In genomic region chr3:128344046-128344368, GRCh38 we compare ENCODE assay signal across 20 cellular contexts.
DNase-seq lines count a peak whose midpoint lies in the region; ATAC-seq, FAIRE-seq and TF ChIP-seq lines count a peak whose summit lies in the region.
"Had no signal": no experiment of that assay in that cellular context is flagged by ENCODE, and none has a peak within 500 bp of the region (broad histone marks: within the 10 kb centered on the region; RNA-seq: fewer than 3 reads in every experiment).

No MANE protein-coding gene starts in this region.

- TF ChIP-seq RAD21 in HCT116 (IDR thresholded peaks at IDR 0.05; ENCODE audit: low read depth): no peak

- H3K9ac ChIP-seq in HCT116 (ENCODE audit: low read length): no peak overlapping the region
- H3K9ac ChIP-seq: BLaER1, KMS-11 had no signal

- no peaks in the 10 kb centered on the region for H3K9me2 ChIP-seq in HCT116 (ENCODE audit: insufficient read depth)

- no peak for FAIRE-seq in frontal cortex (lab: Jason Lieb, UNC)
- FAIRE-seq: colon had no signal

- H2AFZ ChIP-seq in HCT116 (ENCODE audit: low read depth, low read length, poor library complexity, severe bottlenecking): no peak overlapping the region

- H3K9me3 ChIP-seq in HCT116 (ENCODE audit: control insufficient read depth in 1 of 2, insufficient read depth in 1 of 2, low read depth in 1 of 2, low read length in 2 of 2) (no peaks in the 10 kb centered on the region), body of pancreas (no peaks in the 10 kb centered on the region), mesodermal cell (ENCODE audit: control insufficient read depth, low read length) (no peaks in the 10 kb centered on the region)
- H3K9me3 ChIP-seq: BLaER1, esophagus squamous epithelium, upper lobe of left lung had no signal

- RAD21 ChIA-PET in HCT116 (lab: Charles Lee; ENCODE audit: low non-redundant PET in 1 of 2, low total read pairs in 2 of 2, uncharacterized antibody in 2 of 2, unreplicated experiment in 2 of 2): no interaction called here

- H3K4me1 ChIP-seq in HCT116 (ENCODE audit: control insufficient read depth in 1 of 2, insufficient read depth in 2 of 2, low read length in 2 of 2) (peaks cover 6 to 16% of the 10 kb centered on the region in 2 experiments), body of pancreas (peaks cover 47% of the 10 kb centered on the region), mesodermal cell (ENCODE audit: control insufficient read depth, insufficient read depth, low read length, poor library complexity, severe bottlenecking) (peaks cover 24% of the 10 kb centered on the region)

- CTCF ChIA-PET in HCT116 (lab: Charles Lee): no interaction called here

- ATAC-seq in HCT116: peak; percentile 36
- peak; percentile 19 for ATAC-seq in body of pancreas
- ATAC-seq: activated CD4-positive, alpha-beta T cell treated with anti-CD3 and anti-CD28 coated beads for 36 hours; effector memory CD8-positive, alpha-beta T cell; naive thymus-derived CD4-positive, alpha-beta T cell had no signal

- POLR2A ChIA-PET in HCT116 (lab: Charles Lee): no interaction called here

- H3K4me2 ChIP-seq in HCT116 (ENCODE audit: low read length): no peak overlapping the region
- H3K4me2 ChIP-seq: BLaER1, KMS-11 had no signal

- BruUV-seq in HCT116 (replicated peaks; lab: Mats Ljungman, UMichigan): no TSS peak

- TF ChIP-seq POLR2A in HCT116 (IDR thresholded peaks at IDR 0.05; ENCODE audit: borderline replicate concordance, extremely low read depth, insufficient read depth, insufficient read length) (no peak), body of pancreas (IDR thresholded peaks at IDR 0.05) (no peak)

- 75 to 86% methylated on average over 3 of the region's 3 CpGs for WGBS in body of pancreas, 2 donors
- 67 to 83% methylated on average over 1 of the region's 3 CpGs for WGBS in mesodermal cell (ENCODE audit: insufficient coverage in 2 of 2), 2 experiments

- intact Hi-C loops in HCT116 (cut with micrococcal nuclease) (no loop called here), body of pancreas (cut with DNase I) (no loop called here)

- no peaks in the 10 kb centered on the region for H4K20me1 ChIP-seq in HCT116 (ENCODE audit: insufficient read depth)
- H4K20me1 ChIP-seq: BLaER1 had no signal

- H3K36me3 ChIP-seq in HCT116 (ENCODE audit: control insufficient read depth in 1 of 2, insufficient read depth in 2 of 2, low read length in 2 of 2) (no peaks in the 10 kb centered on the region), body of pancreas (replicated peaks in 1 of 2; ENCODE audit: insufficient read depth in 1 of 2, low read depth in 2 of 2) (no peaks in the 10 kb centered on the region), mesodermal cell (ENCODE audit: control insufficient read depth, insufficient read depth, low read length) (no peaks in the 10 kb centered on the region)

- H3K79me2 ChIP-seq in HCT116 (ENCODE audit: insufficient read depth, low read length): no peaks in the 10 kb centered on the region

- H3K4me3 ChIP-seq in HCT116 (replicated peaks in 1 of 2; ENCODE audit: low read depth in 1 of 2, low read length in 2 of 2): no peak overlapping the region
- H3K4me3 ChIP-seq in body of pancreas: no peak overlapping the region
- no peak overlapping the region for H3K4me3 ChIP-seq in mesodermal cell (ENCODE audit: extremely low read depth, insufficient read depth, low read length, poor library complexity, severe bottlenecking)
- H3K4me3 ChIP-seq: BLaER1, esophagus squamous epithelium, upper lobe of left lung had no signal

- H3K27me3 ChIP-seq in HCT116 (ENCODE audit: insufficient read depth, low read length) (no peaks in the 10 kb centered on the region), body of pancreas (no peaks in the 10 kb centered on the region)
- H3K27me3 ChIP-seq: BLaER1, esophagus squamous epithelium, upper lobe of left lung had no signal

- TF ChIP-seq CTCF in 22Rv1 (IDR thresholded peaks at IDR 0.05) (no peak), HCT116 (IDR thresholded peaks at IDR 0.05 in 2 of 3, conservative IDR thresholded peaks at IDR 0.05 in 1 of 3; ENCODE audit: borderline replicate concordance in 1 of 3, insufficient read depth in 1 of 3, low read depth in 2 of 3, low read length in 2 of 3) (no peak), body of pancreas (IDR thresholded peaks at IDR 0.05) (no peak)

- H3K27ac ChIP-seq in 22Rv1: peak overlapping the region; percentile 98
- H3K27ac ChIP-seq in HCT116 (ENCODE audit: low read depth, low read length): no peak overlapping the region
- peak overlapping the region; percentile 76 to 88 (median 80) for H3K27ac ChIP-seq in body of pancreas
- peak overlapping the region; percentile 69 for H3K27ac ChIP-seq in mesodermal cell (ENCODE audit: low read depth, low read length, severe bottlenecking)
- H3K27ac ChIP-seq: BLaER1, esophagus squamous epithelium, KMS-11, upper lobe of left lung had no signal

- no peak for DNase-seq in HCT116 (ENCODE audit: low read depth, low spot score)
- no peak for DNase-seq in body of pancreas
- no peak for DNase-seq in AG08395 (ENCODE audit: low spot score)
- DNase-seq in SHP77 treated with DMSO at 0.1 percent for 48 hours (lab: John Stamatoyannopoulos, UW): no peak
- no peak for DNase-seq in frontal cortex (ENCODE audit: low spot score in 2 of 2)
- no peak for DNase-seq in SK-N-DZ (ENCODE audit: low spot score)
- DNase-seq: activated CD4-positive, alpha-beta T cell treated with anti-CD3 and anti-CD28 coated beads for 36 hours; effector memory CD8-positive, alpha-beta T cell; esophagus squamous epithelium; GOT3; naive thymus-derived CD4-positive, alpha-beta T cell; right cardiac atrium; stimulated activated CD4-positive, alpha-beta T cell treated with anti-CD3 and anti-CD28 coated beads, Interleukin-15, amount 100 ng/mL, for 24 hours; stimulated activated CD8-positive, alpha-beta memory T cell treated with anti-CD3 and anti-CD28 coated beads, Interleukin-4, amount 100 ng/mL, for 48 hours had no signal

TF ChIP-seq in HCT116, 20 proteins besides CTCF, POLR2A, EP300 and RAD21 (continues in another document):
- no peak for TF ChIP-seq ATF3 (IDR thresholded peaks at IDR 0.05)
- TF ChIP-seq ZNF274 (IDR thresholded peaks at IDR 0.05; ENCODE audit: low read depth, low read length): no peak
- TF ChIP-seq JUND (IDR thresholded peaks at IDR 0.05): no peak
- TF ChIP-seq SIN3A (IDR thresholded peaks at IDR 0.05; ENCODE audit: low read depth): no peak
- no peak for TF ChIP-seq EZH2phosphoT487 (IDR thresholded peaks at IDR 0.05; ENCODE audit: borderline replicate concordance)
- TF ChIP-seq TCF7L2 (IDR thresholded peaks at IDR 0.05; ENCODE audit: borderline replicate concordance, extremely low read depth, insufficient read depth, insufficient read length): no peak
- no peak for TF ChIP-seq CBX3 (IDR thresholded peaks at IDR 0.05; ENCODE audit: low read depth)
- TF ChIP-seq MAX (IDR thresholded peaks at IDR 0.05): no peak
- no peak for TF ChIP-seq REST (IDR thresholded peaks at IDR 0.05; ENCODE audit: low read depth)
- TF ChIP-seq EGR1 (IDR thresholded peaks at IDR 0.05; ENCODE audit: low read depth): no peak
- no peak for TF ChIP-seq SP1 (IDR thresholded peaks at IDR 0.05; ENCODE audit: low read depth)
- TF ChIP-seq ZFX (IDR thresholded peaks at IDR 0.05): no peak
- no peak for TF ChIP-seq YY1 (IDR thresholded peaks at IDR 0.05; ENCODE audit: extremely low read depth, insufficient replicate concordance, low read depth, low read length)
